In the genomic region with DNA sequence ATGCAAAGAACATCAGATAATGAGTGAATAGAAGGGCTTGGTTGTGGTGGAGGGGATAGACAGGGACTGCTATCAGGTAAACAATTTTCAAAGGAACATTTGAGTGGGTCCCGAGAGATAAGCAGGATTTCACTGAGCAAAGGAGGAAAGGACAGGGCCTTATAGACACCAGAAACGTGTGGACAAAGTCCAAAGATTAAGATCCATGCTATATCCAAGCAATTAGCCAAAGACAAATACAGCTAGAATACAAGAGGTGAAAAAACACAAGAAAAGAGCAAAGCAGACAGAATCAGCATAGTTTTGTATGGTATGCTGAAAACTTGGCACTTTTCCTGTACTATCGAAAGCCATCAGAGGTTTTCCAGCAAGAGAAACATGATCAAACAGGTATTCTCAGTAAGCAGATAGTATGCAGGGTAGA, we compare ENCODE assay signal across 1 cellular context.
TF ChIP-seq lines count a peak whose summit lies in the region.

No MANE protein-coding gene starts in this region.

TF ChIP-seq in HepG2, 621 proteins besides CTCF, POLR2A, EP300 and RAD21 (continued from another document and continues in another):
- TF ChIP-seq, protein P1, sequence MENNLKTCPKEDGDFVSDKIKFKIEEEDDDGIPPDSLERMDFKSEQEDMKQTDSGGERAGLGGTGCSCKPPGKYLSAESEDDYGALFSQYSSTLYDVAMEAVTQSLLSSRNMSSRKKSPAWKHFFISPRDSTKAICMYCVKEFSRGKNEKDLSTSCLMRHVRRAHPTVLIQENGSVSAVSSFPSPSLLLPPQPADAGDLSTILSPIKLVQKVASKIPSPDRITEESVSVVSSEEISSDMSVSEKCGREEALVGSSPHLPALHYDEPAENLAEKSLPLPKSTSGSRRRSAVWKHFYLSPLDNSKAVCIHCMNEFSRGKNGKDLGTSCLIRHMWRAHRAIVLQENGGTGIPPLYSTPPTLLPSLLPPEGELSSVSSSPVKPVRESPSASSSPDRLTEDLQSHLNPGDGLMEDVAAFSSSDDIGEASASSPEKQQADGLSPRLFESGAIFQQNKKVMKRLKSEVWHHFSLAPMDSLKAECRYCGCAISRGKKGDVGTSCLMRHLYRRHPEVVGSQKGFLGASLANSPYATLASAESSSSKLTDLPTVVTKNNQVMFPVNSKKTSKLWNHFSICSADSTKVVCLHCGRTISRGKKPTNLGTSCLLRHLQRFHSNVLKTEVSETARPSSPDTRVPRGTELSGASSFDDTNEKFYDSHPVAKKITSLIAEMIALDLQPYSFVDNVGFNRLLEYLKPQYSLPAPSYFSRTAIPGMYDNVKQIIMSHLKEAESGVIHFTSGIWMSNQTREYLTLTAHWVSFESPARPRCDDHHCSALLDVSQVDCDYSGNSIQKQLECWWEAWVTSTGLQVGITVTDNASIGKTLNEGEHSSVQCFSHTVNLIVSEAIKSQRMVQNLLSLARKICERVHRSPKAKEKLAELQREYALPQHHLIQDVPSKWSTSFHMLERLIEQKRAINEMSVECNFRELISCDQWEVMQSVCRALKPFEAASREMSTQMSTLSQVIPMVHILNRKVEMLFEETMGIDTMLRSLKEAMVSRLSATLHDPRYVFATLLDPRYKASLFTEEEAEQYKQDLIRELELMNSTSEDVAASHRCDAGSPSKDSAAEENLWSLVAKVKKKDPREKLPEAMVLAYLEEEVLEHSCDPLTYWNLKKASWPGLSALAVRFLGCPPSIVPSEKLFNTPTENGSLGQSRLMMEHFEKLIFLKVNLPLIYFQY (CRISPR knock-in tag; IDR thresholded peaks at IDR 0.05; ENCODE audit: borderline replicate concordance): no peak
- no peak for TF ChIP-seq KDM5A (IDR thresholded peaks at IDR 0.05; ENCODE audit: borderline replicate concordance, low read length)
- no peak for TF ChIP-seq SPEN (CRISPR knock-in tag; IDR thresholded peaks at IDR 0.05; ENCODE audit: low read depth)
- TF ChIP-seq ZNF12 (CRISPR knock-in tag; IDR thresholded peaks at IDR 0.05): no peak
- TF ChIP-seq KLF12 (CRISPR knock-in tag; IDR thresholded peaks at IDR 0.05; ENCODE audit: borderline replicate concordance): 0 out of 2 replicates have a peak, but pooled peaks have one; percentile 19
- TF ChIP-seq, protein P2, sequence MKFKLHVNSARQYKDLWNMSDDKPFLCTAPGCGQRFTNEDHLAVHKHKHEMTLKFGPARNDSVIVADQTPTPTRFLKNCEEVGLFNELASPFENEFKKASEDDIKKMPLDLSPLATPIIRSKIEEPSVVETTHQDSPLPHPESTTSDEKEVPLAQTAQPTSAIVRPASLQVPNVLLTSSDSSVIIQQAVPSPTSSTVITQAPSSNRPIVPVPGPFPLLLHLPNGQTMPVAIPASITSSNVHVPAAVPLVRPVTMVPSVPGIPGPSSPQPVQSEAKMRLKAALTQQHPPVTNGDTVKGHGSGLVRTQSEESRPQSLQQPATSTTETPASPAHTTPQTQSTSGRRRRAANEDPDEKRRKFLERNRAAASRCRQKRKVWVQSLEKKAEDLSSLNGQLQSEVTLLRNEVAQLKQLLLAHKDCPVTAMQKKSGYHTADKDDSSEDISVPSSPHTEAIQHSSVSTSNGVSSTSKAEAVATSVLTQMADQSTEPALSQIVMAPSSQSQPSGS (CRISPR knock-in tag; IDR thresholded peaks at IDR 0.05): no peak
- TF ChIP-seq, protein P3, sequence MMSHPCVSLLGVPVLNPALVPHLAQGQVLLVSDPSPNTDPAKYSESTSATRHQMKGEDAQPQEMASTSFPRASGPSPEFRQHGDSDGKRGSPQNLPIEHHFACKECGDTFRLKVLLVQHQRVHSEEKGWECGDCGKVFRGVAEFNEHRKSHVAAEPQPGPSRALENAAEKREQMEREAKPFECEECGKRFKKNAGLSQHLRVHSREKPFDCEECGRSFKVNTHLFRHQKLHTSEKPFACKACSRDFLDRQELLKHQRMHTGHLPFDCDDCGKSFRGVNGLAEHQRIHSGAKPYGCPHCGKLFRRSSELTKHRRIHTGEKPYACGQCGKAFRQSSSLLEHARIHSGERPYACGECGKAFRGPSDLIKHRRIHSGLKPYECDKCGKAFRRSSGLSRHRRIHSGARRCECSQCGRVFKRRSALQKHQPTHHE (CRISPR knock-in tag; IDR thresholded peaks at IDR 0.05; ENCODE audit: borderline replicate concordance): 0 out of 2 replicates have a peak, but pooled peaks have one; percentile 68
- TF ChIP-seq ZNF331 (CRISPR knock-in tag; IDR thresholded peaks at IDR 0.05): peak; percentile 42; the same call in 1 of the 2 replicates
- TF ChIP-seq ZSCAN29 (CRISPR knock-in tag; conservative IDR thresholded peaks at IDR 0.05): peak; percentile 70; the same call in 1 of the 2 replicates
- peak; percentile 38; the same call in 1 of the 2 replicates for TF ChIP-seq YEATS4 (CRISPR knock-in tag; IDR thresholded peaks at IDR 0.05; ENCODE audit: borderline replicate concordance)
- no peak for TF ChIP-seq EEA1 (CRISPR knock-in tag; IDR thresholded peaks at IDR 0.05; ENCODE audit: borderline replicate concordance)
- TF ChIP-seq, protein P4, sequence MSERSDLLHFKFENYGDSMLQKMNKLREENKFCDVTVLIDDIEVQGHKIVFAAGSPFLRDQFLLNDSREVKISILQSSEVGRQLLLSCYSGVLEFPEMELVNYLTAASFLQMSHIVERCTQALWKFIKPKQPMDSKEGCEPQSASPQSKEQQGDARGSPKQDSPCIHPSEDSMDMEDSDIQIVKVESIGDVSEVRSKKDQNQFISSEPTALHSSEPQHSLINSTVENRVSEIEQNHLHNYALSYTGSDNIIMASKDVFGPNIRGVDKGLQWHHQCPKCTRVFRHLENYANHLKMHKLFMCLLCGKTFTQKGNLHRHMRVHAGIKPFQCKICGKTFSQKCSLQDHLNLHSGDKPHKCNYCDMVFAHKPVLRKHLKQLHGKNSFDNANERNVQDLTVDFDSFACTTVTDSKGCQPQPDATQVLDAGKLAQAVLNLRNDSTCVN (CRISPR knock-in tag; IDR thresholded peaks at IDR 0.05; ENCODE audit: borderline replicate concordance): no peak
- no peak for TF ChIP-seq HNRNPL (IDR thresholded peaks at IDR 0.05; ENCODE audit: low read depth, low read length)
- 0 out of 2 replicates have a peak, but pooled peaks have one; percentile 12 for TF ChIP-seq ZFY (CRISPR knock-in tag; IDR thresholded peaks at IDR 0.05)
- TF ChIP-seq TCF7 (IDR thresholded peaks at IDR 0.05; ENCODE audit: low read depth): peak; percentile 67; the same call in 1 of the 2 replicates
- TF ChIP-seq DPF2 (CRISPR knock-in tag; IDR thresholded peaks at IDR 0.05; ENCODE audit: borderline replicate concordance, low read depth): no peak
- TF ChIP-seq, protein P5, sequence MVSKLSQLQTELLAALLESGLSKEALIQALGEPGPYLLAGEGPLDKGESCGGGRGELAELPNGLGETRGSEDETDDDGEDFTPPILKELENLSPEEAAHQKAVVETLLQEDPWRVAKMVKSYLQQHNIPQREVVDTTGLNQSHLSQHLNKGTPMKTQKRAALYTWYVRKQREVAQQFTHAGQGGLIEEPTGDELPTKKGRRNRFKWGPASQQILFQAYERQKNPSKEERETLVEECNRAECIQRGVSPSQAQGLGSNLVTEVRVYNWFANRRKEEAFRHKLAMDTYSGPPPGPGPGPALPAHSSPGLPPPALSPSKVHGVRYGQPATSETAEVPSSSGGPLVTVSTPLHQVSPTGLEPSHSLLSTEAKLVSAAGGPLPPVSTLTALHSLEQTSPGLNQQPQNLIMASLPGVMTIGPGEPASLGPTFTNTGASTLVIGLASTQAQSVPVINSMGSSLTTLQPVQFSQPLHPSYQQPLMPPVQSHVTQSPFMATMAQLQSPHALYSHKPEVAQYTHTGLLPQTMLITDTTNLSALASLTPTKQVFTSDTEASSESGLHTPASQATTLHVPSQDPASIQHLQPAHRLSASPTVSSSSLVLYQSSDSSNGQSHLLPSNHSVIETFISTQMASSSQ (IDR thresholded peaks at IDR 0.05; ENCODE audit: low read depth): no peak
- TF ChIP-seq, protein P5 (CRISPR knock-in tag; IDR thresholded peaks at IDR 0.05; ENCODE audit: borderline replicate concordance): peak; percentile 71; the same call in 1 of the 2 replicates
- TF ChIP-seq JUND (CRISPR knock-in tag; IDR thresholded peaks at IDR 0.05): 0 out of 2 replicates have a peak, but pooled peaks have one; percentile 12
- no peak for TF ChIP-seq SOX6 (IDR thresholded peaks at IDR 0.05)
- peak; percentile 83 for TF ChIP-seq SOX6 (CRISPR knock-in tag; IDR thresholded peaks at IDR 0.05)
- TF ChIP-seq FOXA3 (CRISPR knock-in tag; IDR thresholded peaks at IDR 0.05): 0 out of 2 replicates have a peak, but pooled peaks have one; percentile 48
- TF ChIP-seq, protein P6, sequence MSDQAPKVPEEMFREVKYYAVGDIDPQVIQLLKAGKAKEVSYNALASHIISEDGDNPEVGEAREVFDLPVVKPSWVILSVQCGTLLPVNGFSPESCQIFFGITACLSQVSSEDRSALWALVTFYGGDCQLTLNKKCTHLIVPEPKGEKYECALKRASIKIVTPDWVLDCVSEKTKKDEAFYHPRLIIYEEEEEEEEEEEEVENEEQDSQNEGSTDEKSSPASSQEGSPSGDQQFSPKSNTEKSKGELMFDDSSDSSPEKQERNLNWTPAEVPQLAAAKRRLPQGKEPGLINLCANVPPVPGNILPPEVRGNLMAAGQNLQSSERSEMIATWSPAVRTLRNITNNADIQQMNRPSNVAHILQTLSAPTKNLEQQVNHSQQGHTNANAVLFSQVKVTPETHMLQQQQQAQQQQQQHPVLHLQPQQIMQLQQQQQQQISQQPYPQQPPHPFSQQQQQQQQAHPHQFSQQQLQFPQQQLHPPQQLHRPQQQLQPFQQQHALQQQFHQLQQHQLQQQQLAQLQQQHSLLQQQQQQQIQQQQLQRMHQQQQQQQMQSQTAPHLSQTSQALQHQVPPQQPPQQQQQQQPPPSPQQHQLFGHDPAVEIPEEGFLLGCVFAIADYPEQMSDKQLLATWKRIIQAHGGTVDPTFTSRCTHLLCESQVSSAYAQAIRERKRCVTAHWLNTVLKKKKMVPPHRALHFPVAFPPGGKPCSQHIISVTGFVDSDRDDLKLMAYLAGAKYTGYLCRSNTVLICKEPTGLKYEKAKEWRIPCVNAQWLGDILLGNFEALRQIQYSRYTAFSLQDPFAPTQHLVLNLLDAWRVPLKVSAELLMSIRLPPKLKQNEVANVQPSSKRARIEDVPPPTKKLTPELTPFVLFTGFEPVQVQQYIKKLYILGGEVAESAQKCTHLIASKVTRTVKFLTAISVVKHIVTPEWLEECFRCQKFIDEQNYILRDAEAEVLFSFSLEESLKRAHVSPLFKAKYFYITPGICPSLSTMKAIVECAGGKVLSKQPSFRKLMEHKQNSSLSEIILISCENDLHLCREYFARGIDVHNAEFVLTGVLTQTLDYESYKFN (CRISPR knock-in tag; conservative IDR thresholded peaks at IDR 0.05): peak; percentile 70
- peak; percentile 76 for TF ChIP-seq ZNF264 (CRISPR knock-in tag; IDR thresholded peaks at IDR 0.05)
- TF ChIP-seq NR3C1 (CRISPR knock-in tag; IDR thresholded peaks at IDR 0.05): no peak
- TF ChIP-seq, protein P7, sequence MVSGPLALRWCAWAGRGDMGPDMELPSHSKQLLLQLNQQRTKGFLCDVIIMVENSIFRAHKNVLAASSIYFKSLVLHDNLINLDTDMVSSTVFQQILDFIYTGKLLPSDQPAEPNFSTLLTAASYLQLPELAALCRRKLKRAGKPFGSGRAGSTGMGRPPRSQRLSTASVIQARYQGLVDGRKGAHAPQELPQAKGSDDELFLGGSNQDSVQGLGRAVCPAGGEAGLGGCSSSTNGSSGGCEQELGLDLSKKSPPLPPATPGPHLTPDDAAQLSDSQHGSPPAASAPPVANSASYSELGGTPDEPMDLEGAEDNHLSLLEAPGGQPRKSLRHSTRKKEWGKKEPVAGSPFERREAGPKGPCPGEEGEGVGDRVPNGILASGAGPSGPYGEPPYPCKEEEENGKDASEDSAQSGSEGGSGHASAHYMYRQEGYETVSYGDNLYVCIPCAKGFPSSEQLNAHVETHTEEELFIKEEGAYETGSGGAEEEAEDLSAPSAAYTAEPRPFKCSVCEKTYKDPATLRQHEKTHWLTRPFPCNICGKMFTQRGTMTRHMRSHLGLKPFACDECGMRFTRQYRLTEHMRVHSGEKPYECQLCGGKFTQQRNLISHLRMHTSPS (CRISPR knock-in tag; IDR thresholded peaks at IDR 0.05; ENCODE audit: low read depth): no peak
- TF ChIP-seq, protein P8, sequence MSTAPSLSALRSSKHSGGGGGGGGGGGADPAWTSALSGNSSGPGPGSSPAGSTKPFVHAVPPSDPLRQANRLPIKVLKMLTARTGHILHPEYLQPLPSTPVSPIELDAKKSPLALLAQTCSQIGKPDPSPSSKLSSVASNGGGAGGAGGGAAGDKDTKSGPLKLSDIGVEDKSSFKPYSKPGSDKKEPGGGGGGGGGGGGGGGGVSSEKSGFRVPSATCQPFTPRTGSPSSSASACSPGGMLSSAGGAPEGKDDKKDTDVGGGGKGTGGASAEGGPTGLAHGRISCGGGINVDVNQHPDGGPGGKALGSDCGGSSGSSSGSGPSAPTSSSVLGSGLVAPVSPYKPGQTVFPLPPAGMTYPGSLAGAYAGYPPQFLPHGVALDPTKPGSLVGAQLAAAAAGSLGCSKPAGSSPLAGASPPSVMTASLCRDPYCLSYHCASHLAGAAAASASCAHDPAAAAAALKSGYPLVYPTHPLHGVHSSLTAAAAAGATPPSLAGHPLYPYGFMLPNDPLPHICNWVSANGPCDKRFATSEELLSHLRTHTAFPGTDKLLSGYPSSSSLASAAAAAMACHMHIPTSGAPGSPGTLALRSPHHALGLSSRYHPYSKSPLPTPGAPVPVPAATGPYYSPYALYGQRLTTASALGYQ (CRISPR knock-in tag; IDR thresholded peaks at IDR 0.05): peak; percentile 53; the same call in 1 of the 2 replicates
- TF ChIP-seq FOXO1 (CRISPR knock-in tag; IDR thresholded peaks at IDR 0.05): 0 out of 2 replicates have a peak, but pooled peaks have one; percentile 40
- TF ChIP-seq DNMT3B (CRISPR knock-in tag; conservative IDR thresholded peaks at IDR 0.05): no peak
- TF ChIP-seq, protein P9, sequence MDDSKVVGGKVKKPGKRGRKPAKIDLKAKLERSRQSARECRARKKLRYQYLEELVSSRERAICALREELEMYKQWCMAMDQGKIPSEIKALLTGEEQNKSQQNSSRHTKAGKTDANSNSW (CRISPR knock-in tag; IDR thresholded peaks at IDR 0.05; ENCODE audit: borderline replicate concordance): no peak
- TF ChIP-seq, protein P10, sequence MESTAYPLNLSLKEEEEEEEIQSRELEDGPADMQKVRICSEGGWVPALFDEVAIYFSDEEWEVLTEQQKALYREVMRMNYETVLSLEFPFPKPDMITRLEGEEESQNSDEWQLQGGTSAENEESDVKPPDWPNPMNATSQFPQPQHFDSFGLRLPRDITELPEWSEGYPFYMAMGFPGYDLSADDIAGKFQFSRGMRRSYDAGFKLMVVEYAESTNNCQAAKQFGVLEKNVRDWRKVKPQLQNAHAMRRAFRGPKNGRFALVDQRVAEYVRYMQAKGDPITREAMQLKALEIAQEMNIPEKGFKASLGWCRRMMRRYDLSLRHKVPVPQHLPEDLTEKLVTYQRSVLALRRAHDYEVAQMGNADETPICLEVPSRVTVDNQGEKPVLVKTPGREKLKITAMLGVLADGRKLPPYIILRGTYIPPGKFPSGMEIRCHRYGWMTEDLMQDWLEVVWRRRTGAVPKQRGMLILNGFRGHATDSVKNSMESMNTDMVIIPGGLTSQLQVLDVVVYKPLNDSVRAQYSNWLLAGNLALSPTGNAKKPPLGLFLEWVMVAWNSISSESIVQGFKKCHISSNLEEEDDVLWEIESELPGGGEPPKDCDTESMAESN (CRISPR knock-in tag; conservative IDR thresholded peaks at IDR 0.05): no peak
